In the genomic region with DNA sequence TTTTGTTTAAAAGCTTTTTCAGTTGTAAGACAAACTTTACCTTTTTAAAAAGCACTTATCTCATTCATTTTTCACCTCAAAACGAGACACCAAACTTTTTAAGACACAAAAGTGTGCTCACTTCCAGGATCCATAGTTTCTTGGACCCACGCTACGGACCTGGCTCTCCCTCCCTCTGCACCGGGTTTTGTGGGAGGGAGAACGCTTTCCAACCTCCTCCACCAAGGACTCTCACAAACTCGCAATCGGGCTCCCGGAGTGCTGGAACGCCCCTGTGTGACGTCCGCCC, we compare ENCODE assay signal across 1 cellular context.
A peak's percentile ranks its signal among the peaks of the same experiment; 100 is the strongest.
TF ChIP-seq lines count a peak whose summit lies in the region.

No MANE protein-coding gene starts in this region.

TF ChIP-seq in K562, 482 proteins besides CTCF, POLR2A, EP300 and RAD21:
- TF ChIP-seq, protein P1, sequence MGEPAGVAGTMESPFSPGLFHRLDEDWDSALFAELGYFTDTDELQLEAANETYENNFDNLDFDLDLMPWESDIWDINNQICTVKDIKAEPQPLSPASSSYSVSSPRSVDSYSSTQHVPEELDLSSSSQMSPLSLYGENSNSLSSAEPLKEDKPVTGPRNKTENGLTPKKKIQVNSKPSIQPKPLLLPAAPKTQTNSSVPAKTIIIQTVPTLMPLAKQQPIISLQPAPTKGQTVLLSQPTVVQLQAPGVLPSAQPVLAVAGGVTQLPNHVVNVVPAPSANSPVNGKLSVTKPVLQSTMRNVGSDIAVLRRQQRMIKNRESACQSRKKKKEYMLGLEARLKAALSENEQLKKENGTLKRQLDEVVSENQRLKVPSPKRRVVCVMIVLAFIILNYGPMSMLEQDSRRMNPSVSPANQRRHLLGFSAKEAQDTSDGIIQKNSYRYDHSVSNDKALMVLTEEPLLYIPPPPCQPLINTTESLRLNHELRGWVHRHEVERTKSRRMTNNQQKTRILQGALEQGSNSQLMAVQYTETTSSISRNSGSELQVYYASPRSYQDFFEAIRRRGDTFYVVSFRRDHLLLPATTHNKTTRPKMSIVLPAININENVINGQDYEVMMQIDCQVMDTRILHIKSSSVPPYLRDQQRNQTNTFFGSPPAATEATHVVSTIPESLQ (CRISPR knock-in tag; IDR thresholded peaks at IDR 0.05), result 0 out of 2 replicates have a peak, but pooled peaks have one; percentile 24
- TF ChIP-seq CBX2 (IDR thresholded peaks at IDR 0.05; ENCODE audit: insufficient read depth, low read length, poor library complexity, severe bottlenecking) (no peak), CHD1 (IDR thresholded peaks at IDR 0.05; ENCODE audit: low read length) (peak; percentile 29), ETV6 (IDR thresholded peaks at IDR 0.05; ENCODE audit: borderline replicate concordance in 1 of 2, low read depth in 2 of 2, low read length in 1 of 2) (no peak), ETV6 (CRISPR knock-in tag; IDR thresholded peaks at IDR 0.05; ENCODE audit: borderline replicate concordance) (0 out of 2 replicates have a peak, but pooled peaks have one; percentile 69), ZNF431 (CRISPR knock-in tag; IDR thresholded peaks at IDR 0.05) (no peak), MEIS2 (IDR thresholded peaks at IDR 0.05; ENCODE audit: partially characterized antibody) (no peak), ZKSCAN8 (CRISPR knock-in tag; IDR thresholded peaks at IDR 0.05) (no peak), KAT7 (CRISPR knock-in tag; IDR thresholded peaks at IDR 0.05; ENCODE audit: borderline replicate concordance) (peak; percentile 76; the same call in 1 of the 2 replicates), EGR1 (conservative IDR thresholded peaks at IDR 0.05) (0 out of 2 replicates have a peak, but pooled peaks have one; percentile 12), ZNF140 (CRISPR knock-in tag; IDR thresholded peaks at IDR 0.05) (no peak), TCF3 (CRISPR knock-in tag; IDR thresholded peaks at IDR 0.05) (peak; percentile 22; the same call in 1 of the 2 replicates), CREM (IDR thresholded peaks at IDR 0.05; ENCODE audit: low read depth) (peak; percentile 67), SMARCA4 (IDR thresholded peaks at IDR 0.05) (peak; percentile 27; the same call in 1 of the 2 replicates), ZNF224 (CRISPR knock-in tag; IDR thresholded peaks at IDR 0.05) (no peak), KDM1A (IDR thresholded peaks at IDR 0.05) (peak; percentile 70 to 76; a peak in 2 of 4 replicates)
- TF ChIP-seq, protein P2, sequence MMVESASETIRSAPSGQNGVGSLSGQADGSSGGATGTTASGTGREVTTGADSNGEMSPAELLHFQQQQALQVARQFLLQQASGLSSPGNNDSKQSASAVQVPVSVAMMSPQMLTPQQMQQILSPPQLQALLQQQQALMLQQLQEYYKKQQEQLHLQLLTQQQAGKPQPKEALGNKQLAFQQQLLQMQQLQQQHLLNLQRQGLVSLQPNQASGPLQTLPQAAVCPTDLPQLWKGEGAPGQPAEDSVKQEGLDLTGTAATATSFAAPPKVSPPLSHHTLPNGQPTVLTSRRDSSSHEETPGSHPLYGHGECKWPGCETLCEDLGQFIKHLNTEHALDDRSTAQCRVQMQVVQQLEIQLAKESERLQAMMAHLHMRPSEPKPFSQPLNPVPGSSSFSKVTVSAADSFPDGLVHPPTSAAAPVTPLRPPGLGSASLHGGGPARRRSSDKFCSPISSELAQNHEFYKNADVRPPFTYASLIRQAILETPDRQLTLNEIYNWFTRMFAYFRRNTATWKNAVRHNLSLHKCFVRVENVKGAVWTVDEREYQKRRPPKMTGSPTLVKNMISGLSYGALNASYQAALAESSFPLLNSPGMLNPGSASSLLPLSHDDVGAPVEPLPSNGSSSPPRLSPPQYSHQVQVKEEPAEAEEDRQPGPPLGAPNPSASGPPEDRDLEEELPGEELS (CRISPR knock-in tag; IDR thresholded peaks at IDR 0.05; ENCODE audit: borderline replicate concordance), result peak; percentile 61; the same call in 1 of the 2 replicates
- TF ChIP-seq, protein P3, sequence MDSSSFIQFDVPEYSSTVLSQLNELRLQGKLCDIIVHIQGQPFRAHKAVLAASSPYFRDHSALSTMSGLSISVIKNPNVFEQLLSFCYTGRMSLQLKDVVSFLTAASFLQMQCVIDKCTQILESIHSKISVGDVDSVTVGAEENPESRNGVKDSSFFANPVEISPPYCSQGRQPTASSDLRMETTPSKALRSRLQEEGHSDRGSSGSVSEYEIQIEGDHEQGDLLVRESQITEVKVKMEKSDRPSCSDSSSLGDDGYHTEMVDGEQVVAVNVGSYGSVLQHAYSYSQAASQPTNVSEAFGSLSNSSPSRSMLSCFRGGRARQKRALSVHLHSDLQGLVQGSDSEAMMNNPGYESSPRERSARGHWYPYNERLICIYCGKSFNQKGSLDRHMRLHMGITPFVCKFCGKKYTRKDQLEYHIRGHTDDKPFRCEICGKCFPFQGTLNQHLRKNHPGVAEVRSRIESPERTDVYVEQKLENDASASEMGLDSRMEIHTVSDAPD (CRISPR knock-in tag; IDR thresholded peaks at IDR 0.05), result no peak
- TF ChIP-seq, protein P4, sequence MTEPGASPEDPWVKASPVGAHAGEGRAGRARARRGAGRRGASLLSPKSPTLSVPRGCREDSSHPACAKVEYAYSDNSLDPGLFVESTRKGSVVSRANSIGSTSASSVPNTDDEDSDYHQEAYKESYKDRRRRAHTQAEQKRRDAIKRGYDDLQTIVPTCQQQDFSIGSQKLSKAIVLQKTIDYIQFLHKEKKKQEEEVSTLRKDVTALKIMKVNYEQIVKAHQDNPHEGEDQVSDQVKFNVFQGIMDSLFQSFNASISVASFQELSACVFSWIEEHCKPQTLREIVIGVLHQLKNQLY (CRISPR knock-in tag; conservative IDR thresholded peaks at IDR 0.05), result no peak
- TF ChIP-seq, protein P5, sequence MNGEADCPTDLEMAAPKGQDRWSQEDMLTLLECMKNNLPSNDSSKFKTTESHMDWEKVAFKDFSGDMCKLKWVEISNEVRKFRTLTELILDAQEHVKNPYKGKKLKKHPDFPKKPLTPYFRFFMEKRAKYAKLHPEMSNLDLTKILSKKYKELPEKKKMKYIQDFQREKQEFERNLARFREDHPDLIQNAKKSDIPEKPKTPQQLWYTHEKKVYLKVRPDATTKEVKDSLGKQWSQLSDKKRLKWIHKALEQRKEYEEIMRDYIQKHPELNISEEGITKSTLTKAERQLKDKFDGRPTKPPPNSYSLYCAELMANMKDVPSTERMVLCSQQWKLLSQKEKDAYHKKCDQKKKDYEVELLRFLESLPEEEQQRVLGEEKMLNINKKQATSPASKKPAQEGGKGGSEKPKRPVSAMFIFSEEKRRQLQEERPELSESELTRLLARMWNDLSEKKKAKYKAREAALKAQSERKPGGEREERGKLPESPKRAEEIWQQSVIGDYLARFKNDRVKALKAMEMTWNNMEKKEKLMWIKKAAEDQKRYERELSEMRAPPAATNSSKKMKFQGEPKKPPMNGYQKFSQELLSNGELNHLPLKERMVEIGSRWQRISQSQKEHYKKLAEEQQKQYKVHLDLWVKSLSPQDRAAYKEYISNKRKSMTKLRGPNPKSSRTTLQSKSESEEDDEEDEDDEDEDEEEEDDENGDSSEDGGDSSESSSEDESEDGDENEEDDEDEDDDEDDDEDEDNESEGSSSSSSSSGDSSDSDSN (IDR thresholded peaks at IDR 0.05; ENCODE audit: borderline replicate concordance in 1 of 2, low read depth in 2 of 2, low read length in 2 of 2), result 0 out of 4 replicates have a peak, but pooled peaks have one; percentile 11 to 56
- TF ChIP-seq, protein P6, sequence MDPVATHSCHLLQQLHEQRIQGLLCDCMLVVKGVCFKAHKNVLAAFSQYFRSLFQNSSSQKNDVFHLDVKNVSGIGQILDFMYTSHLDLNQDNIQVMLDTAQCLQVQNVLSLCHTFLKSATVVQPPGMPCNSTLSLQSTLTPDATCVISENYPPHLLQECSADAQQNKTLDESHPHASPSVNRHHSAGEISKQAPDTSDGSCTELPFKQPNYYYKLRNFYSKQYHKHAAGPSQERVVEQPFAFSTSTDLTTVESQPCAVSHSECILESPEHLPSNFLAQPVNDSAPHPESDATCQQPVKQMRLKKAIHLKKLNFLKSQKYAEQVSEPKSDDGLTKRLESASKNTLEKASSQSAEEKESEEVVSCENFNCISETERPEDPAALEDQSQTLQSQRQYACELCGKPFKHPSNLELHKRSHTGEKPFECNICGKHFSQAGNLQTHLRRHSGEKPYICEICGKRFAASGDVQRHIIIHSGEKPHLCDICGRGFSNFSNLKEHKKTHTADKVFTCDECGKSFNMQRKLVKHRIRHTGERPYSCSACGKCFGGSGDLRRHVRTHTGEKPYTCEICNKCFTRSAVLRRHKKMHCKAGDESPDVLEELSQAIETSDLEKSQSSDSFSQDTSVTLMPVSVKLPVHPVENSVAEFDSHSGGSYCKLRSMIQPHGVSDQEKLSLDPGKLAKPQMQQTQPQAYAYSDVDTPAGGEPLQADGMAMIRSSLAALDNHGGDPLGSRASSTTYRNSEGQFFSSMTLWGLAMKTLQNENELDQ (CRISPR knock-in tag; IDR thresholded peaks at IDR 0.05; ENCODE audit: borderline replicate concordance), result 0 out of 2 replicates have a peak, but pooled peaks have one; percentile 37
TF ChIP-seq in K562: peak in this region for 12.
